ENCODE assay signal across 28 cellular contexts in the genomic region with DNA sequence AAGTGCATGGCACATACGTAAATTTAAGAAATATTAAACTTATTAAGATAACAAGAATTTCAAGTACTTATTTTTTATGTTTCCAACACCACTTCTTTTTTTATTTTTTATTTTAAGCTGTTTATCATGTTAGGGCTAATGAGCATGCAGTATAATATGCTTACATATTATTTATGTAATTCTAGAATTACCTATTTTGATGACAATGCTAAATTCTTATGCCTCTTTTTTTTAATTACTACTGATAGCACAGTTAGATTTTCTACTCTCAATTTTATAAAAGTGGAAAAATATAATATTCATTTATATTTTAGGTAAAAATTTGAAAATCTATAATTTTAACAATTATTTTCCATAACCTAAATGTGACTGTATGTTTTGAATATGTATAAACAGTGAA.
"Had no signal": no experiment of that assay in that cellular context is flagged by ENCODE, and none has a peak within 500 bp of the region (broad histone marks: within the 10 kb centered on the region; RNA-seq: fewer than 3 reads in every experiment).

No MANE protein-coding gene starts in this region.

- ATAC-seq: natural killer cell; sciatic nerve; stimulated activated effector memory CD8-positive, alpha-beta T cell treated with anti-CD3 and anti-CD28 coated beads, Interleukin-12 subunit alpha, Interleukin-12 subunit beta, amount 100 ng/mL, for 72 hours; upper lobe of right lung had no signal

- H3K9ac ChIP-seq: neural progenitor cell had no signal

- H3K4me2 ChIP-seq: neural progenitor cell had no signal

- H3K27ac ChIP-seq: left ventricle myocardium inferior, neural progenitor cell, neutrophil, right atrium auricular region, skin epidermis, spleen, suprapubic skin, thoracic aorta, tibial artery, upper lobe of right lung had no signal

- H3K27me3 ChIP-seq: neural progenitor cell, neutrophil, right atrium auricular region, spleen, suprapubic skin, tibial artery, upper lobe of right lung had no signal

- H3K27me3 Mint-ChIP-seq: progenitor cell of endocrine pancreas; stimulated activated naive CD8-positive, alpha-beta T cell treated with anti-CD3 and anti-CD28 coated beads, Interleukin-15, Interleukin-2, amounts not matched to agents 100 ng/mL and 50 ng/mL, for 24 hours had no signal

- DNase-seq: hypothalamus; immature natural killer cell; left ventricle myocardium inferior; mesendoderm; naive B cell; natural killer cell; nephron progenitor cell; occipital lobe; spleen; stimulated activated CD4-positive, alpha-beta T cell treated with anti-CD3 and anti-CD28 coated beads, Interleukin-4, amount 100 ng/mL, for 24 hours; stimulated activated naive CD4-positive, alpha-beta T cell; tibial artery; trophoblast cell; upper lobe of right lung had no signal

- H3K36me3 Mint-ChIP-seq: mesothelial cell of epicardium; naive B cell; natural killer cell; neural progenitor cell; stimulated activated effector memory CD8-positive, alpha-beta T cell treated with anti-CD3 and anti-CD28 coated beads, Interleukin-12 subunit alpha, Interleukin-12 subunit beta, amount 100 ng/mL, for 72 hours had no signal

- FAIRE-seq: islet of Langerhans, urothelium cell line had no signal

- H3K4me1 Mint-ChIP-seq: immature natural killer cell; natural killer cell; nephron progenitor cell; neural progenitor cell; stimulated activated effector memory CD8-positive, alpha-beta T cell treated with anti-CD3 and anti-CD28 coated beads, Interleukin-12 subunit alpha, Interleukin-12 subunit beta, amount 100 ng/mL, for 72 hours had no signal

- H3K36me3 ChIP-seq: left ventricle myocardium inferior, neural progenitor cell, neutrophil, right atrium auricular region, spleen, suprapubic skin, thoracic aorta, tibial artery, upper lobe of right lung had no signal

- H3K4me1 ChIP-seq: left ventricle myocardium inferior, neural progenitor cell, right atrium auricular region, spleen, suprapubic skin, tibial artery, upper lobe of right lung had no signal

- H3K27ac Mint-ChIP-seq: immature natural killer cell; mesothelial cell of epicardium; naive B cell; natural killer cell; nephron progenitor cell; neural progenitor cell; progenitor cell of endocrine pancreas; stimulated activated effector memory CD8-positive, alpha-beta T cell treated with anti-CD3 and anti-CD28 coated beads, Interleukin-12 subunit alpha, Interleukin-12 subunit beta, amount 100 ng/mL, for 72 hours; stimulated activated naive CD8-positive, alpha-beta T cell treated with anti-CD3 and anti-CD28 coated beads, Interleukin-15, Interleukin-2, amounts not matched to agents 100 ng/mL and 50 ng/mL, for 24 hours had no signal

- H3K9me3 ChIP-seq: left ventricle myocardium inferior, neutrophil, right atrium auricular region, spleen, suprapubic skin, thoracic aorta, tibial artery, upper lobe of right lung had no signal

- H3K4me3 ChIP-seq: left ventricle myocardium inferior, lung, neural progenitor cell, right atrium auricular region, skin epidermis, spleen, suprapubic skin, thoracic aorta, tibial artery, upper lobe of right lung had no signal

- H3K4me3 Mint-ChIP-seq: immature natural killer cell; mesothelial cell of epicardium; naive B cell; natural killer cell; nephron progenitor cell; neural progenitor cell; stimulated activated effector memory CD8-positive, alpha-beta T cell treated with anti-CD3 and anti-CD28 coated beads, Interleukin-12 subunit alpha, Interleukin-12 subunit beta, amount 100 ng/mL, for 72 hours; stimulated activated naive CD8-positive, alpha-beta T cell treated with anti-CD3 and anti-CD28 coated beads, Interleukin-15, Interleukin-2, amounts not matched to agents 100 ng/mL and 50 ng/mL, for 24 hours had no signal

- H2AFZ ChIP-seq: neural progenitor cell had no signal
